In genomic region chr7:74306737-74307469, GRCh38 we compare ENCODE assay signal across 1 cellular context.
TF ChIP-seq lines count a peak whose summit lies in the region.

No MANE protein-coding gene starts in this region.

TF ChIP-seq in GM12878, 131 proteins besides CTCF, POLR2A, EP300 and RAD21 (continued from another document):
- peak in 1 of 2 experiments; percentile 15; a peak in 1 of 4 replicates for TF ChIP-seq BHLHE40 (IDR thresholded peaks at IDR 0.05; ENCODE audit: borderline replicate concordance in 1 of 2, low read depth in 2 of 2, low read length in 1 of 2)
TF ChIP-seq in GM12878: peak in this region for 8.
